In the genomic region with DNA sequence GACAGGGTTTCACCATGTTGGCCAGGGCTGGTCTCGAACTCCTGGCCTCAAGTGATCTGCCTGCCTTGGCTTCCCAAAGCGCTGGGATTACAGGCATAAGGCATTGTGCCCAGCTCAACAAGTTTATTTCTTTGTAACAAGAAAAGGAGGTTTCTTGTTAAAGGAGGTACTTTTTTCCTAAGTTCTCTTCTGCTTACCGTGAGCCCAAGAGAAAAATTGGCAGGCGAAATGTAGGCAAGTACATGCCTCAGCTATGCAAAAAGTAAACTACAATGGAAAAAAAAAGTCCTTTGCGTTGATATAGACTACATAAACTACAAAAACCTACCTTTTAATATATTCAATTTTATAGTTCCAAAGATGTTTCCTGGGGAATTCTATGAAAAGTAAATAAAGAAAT, we compare ENCODE assay signal across 26 cellular contexts.
DNase-seq lines count a peak whose midpoint lies in the region; TF ChIP-seq lines count a peak whose summit lies in the region.
"Had no signal": no experiment of that assay in that cellular context is flagged by ENCODE, and none has a peak within 500 bp of the region (broad histone marks: within the 10 kb centered on the region; RNA-seq: fewer than 3 reads in every experiment).

No MANE protein-coding gene starts in this region.

- no peaks in the 10 kb centered on the region for H3K9me3 Mint-ChIP-seq in activated T-cell treated with anti-CD3 and anti-CD28 coated beads, Interleukin-2, amount 50 U/mL, for 24 hours
- H3K9me3 Mint-ChIP-seq: activated naive CD4-positive, alpha-beta T cell treated with anti-CD3 and anti-CD28 coated beads for 36 hours had no signal

- H3K4me1 ChIP-seq in KMS-11 (ENCODE audit: low read depth, poor library complexity, severe bottlenecking): peaks cover 45% of the 10 kb centered on the region
- H3K4me1 ChIP-seq: left lung, right lobe of liver had no signal

- H3K79me2 ChIP-seq in KMS-11 (ENCODE audit: insufficient read depth, low read depth): no peaks in the 10 kb centered on the region

- no peaks in the 10 kb centered on the region for H3K36me3 ChIP-seq in KMS-11 (ENCODE audit: insufficient read depth)
- H3K36me3 ChIP-seq: breast epithelium, left lung, right lobe of liver had no signal

- no peak for TF ChIP-seq CTCF in AG10803 (conservative IDR thresholded peaks at IDR 0.05; ENCODE audit: low read length)
- no peak for TF ChIP-seq CTCF in KMS-11 (conservative IDR thresholded peaks at IDR 0.05; ENCODE audit: low read depth, low read length)
- no peak for TF ChIP-seq CTCF in foreskin fibroblast (IDR thresholded peaks at IDR 0.05; ENCODE audit: low read depth, low read length)

- peak overlapping the region; percentile 22; the same call in 1 of the 2 replicates for H3K9ac ChIP-seq in KMS-11

- H3K27me3 ChIP-seq in KMS-11 (ENCODE audit: insufficient read depth, low read depth): no peaks in the 10 kb centered on the region
- H3K27me3 ChIP-seq: breast epithelium, left lung, right lobe of liver had no signal

- no peaks in the 10 kb centered on the region for H3K4me1 Mint-ChIP-seq in activated T-cell treated with anti-CD3 and anti-CD28 coated beads, Interleukin-2, amount 50 U/mL, for 24 hours (ENCODE audit: low read depth)
- H3K4me1 Mint-ChIP-seq: IgD-negative memory B cell; stimulated activated naive CD8-positive, alpha-beta T cell treated with anti-CD3 and anti-CD28 coated beads, Interleukin-15, amount 100 ng/mL, for 72 hours had no signal

- intact Hi-C loops in posterior cingulate gyrus (cut with DNase I): no loop called here

- DNase-seq in AG10803 (ENCODE audit: low read depth) (peak; percentile 57), astrocyte of the hippocampus (ENCODE audit: low read depth, low spot score) (peak; percentile 26), foreskin fibroblast (peak; percentile 48 to 80), NCI-H1417 (lab: John Stamatoyannopoulos, UW) (no peak), posterior cingulate gyrus (no peak)
- DNase-seq in activated T-cell treated with anti-CD3 and anti-CD28 coated beads, Interleukin-2, amount 50 U/mL, for 24 hours: no peak
- DNase-seq: activated CD4-positive, alpha-beta T cell treated with anti-CD3 and anti-CD28 coated beads, Interleukin-2, amount 50 U/mL, for 4 hours; activated CD8-positive, alpha-beta memory T cell treated with anti-CD3 and anti-CD28 coated beads, Interleukin-2, amount 50 U/mL, for 4 hours; activated naive CD4-positive, alpha-beta T cell treated with anti-CD3 and anti-CD28 coated beads for 36 hours; amniotic stem cell; GF-D8; glutamatergic neuron; islet precursor cell; left lung; NCI-H1092; NCI-H187; NCI-H446 treated with DMSO at 0.1 percent for 48 hours; NCI-H774; right lobe of liver; stimulated activated CD4-positive, alpha-beta T cell treated with anti-CD3 and anti-CD28 coated beads, Interleukin-2, amount 100 ng/mL, for 48 hours; stimulated activated naive CD8-positive, alpha-beta T cell treated with anti-CD3 and anti-CD28 coated beads, Interleukin-15, amount 100 ng/mL, for 72 hours had no signal

- no peak overlapping the region for H3K4me3 ChIP-seq in AG10803 (ENCODE audit: low read length)
- no peak overlapping the region for H3K4me3 ChIP-seq in KMS-11 (IDR thresholded peaks at IDR 0.05; ENCODE audit: insufficient read depth, low read depth, low read length)
- H3K4me3 ChIP-seq in foreskin fibroblast (ENCODE audit: low read depth in 1 of 2, low read length in 2 of 2): no peak overlapping the region
- H3K4me3 ChIP-seq: breast epithelium, left lung, right lobe of liver, SK-N-MC had no signal

- no peak overlapping the region for H3K27ac Mint-ChIP-seq in activated T-cell treated with anti-CD3 and anti-CD28 coated beads, Interleukin-2, amount 50 U/mL, for 24 hours
- H3K27ac Mint-ChIP-seq: activated naive CD4-positive, alpha-beta T cell treated with anti-CD3 and anti-CD28 coated beads for 36 hours; IgD-negative memory B cell; progenitor cell of endocrine pancreas; stimulated activated naive CD8-positive, alpha-beta T cell treated with anti-CD3 and anti-CD28 coated beads, Interleukin-15, amount 100 ng/mL, for 72 hours had no signal

- H3K36me3 Mint-ChIP-seq in activated T-cell treated with anti-CD3 and anti-CD28 coated beads, Interleukin-2, amount 50 U/mL, for 24 hours (ENCODE audit: low read depth): no peaks in the 10 kb centered on the region

- no peak overlapping the region for H3K4me3 Mint-ChIP-seq in activated T-cell treated with anti-CD3 and anti-CD28 coated beads, Interleukin-2, amount 50 U/mL, for 24 hours
- H3K4me3 Mint-ChIP-seq: activated naive CD4-positive, alpha-beta T cell treated with anti-CD3 and anti-CD28 coated beads for 36 hours; IgD-negative memory B cell; stimulated activated naive CD8-positive, alpha-beta T cell treated with anti-CD3 and anti-CD28 coated beads, Interleukin-15, amount 100 ng/mL, for 72 hours had no signal

- peak overlapping the region; percentile 82 for H3K27ac ChIP-seq in KMS-11
- H3K27ac ChIP-seq: breast epithelium, left lung, right lobe of liver, SK-N-MC had no signal

- no peaks in the 10 kb centered on the region for H3K27me3 Mint-ChIP-seq in activated T-cell treated with anti-CD3 and anti-CD28 coated beads, Interleukin-2, amount 50 U/mL, for 24 hours
- H3K27me3 Mint-ChIP-seq: IgD-negative memory B cell; progenitor cell of endocrine pancreas; stimulated activated naive CD8-positive, alpha-beta T cell treated with anti-CD3 and anti-CD28 coated beads, Interleukin-15, amount 100 ng/mL, for 72 hours had no signal

- H4K20me1 ChIP-seq in KMS-11 (ENCODE audit: insufficient read depth): no peaks in the 10 kb centered on the region

- peak overlapping the region; percentile 70 for H3K4me2 ChIP-seq in KMS-11

- peak overlapping the region; percentile 56 for H2AFZ ChIP-seq in KMS-11 (ENCODE audit: low read depth)

Comparison
In these comparisons a context has a peak if more than half of its experiments do, and no peak if none do; other contexts are left out.
1. DNase-seq: peak in AG10803 (single experiment), astrocyte of the hippocampus (single experiment) and foreskin fibroblast (2 of 2); none in NCI-H1417 (0 of 3), posterior cingulate gyrus (0 of 10) and activated T-cell treated with anti-CD3 and anti-CD28 coated beads, Interleukin-2, amount 50 U/mL, for 24 hours (single experiment).